ENCODE assay signal across 16 cellular contexts in the genomic region with DNA sequence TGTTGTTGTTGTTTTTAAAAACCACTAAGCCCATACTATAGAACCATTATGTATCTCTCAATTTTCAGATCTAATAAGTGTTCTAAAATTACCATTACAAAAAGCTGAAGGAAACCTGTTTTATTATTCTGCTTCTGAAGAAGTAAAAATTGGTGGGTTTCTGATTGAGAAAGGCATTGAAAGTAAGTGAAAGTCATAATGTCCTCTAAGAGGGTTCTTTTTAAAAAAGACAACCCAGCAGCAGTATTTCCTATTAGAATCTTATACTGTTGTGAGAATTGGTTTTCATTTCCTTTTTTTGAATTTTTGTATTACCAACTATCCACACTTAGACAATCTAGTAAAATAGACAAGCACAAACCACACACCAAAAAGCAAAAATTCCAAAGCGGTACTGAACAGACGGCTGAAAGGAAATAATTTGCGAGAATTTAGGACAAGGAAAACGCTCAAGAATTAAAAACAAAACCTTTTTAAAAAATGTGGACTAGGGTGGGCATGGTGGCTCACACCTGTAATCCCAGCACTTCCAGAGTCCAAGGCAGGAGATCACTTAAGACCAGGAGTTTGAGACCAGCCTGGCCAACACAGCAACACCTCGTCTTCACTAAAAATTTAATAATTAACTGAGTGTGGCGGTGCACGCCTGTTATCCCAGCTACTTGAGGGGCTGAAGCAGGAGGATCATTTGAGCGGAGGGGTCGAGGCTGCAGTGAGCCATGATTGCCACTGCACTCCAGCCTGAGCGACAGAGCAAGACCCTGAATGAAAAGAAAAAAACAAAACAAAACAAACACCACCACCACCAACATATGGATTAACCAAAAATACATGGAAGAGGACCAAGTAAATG.
DNase-seq lines count a peak whose midpoint lies in the region; ATAC-seq, FAIRE-seq and TF ChIP-seq lines count a peak whose summit lies in the region.
"Had no signal": no experiment of that assay in that cellular context is flagged by ENCODE, and none has a peak within 500 bp of the region (broad histone marks: within the 10 kb centered on the region; RNA-seq: fewer than 3 reads in every experiment).

No MANE protein-coding gene starts in this region.

- no peaks in the 10 kb centered on the region for H3K27me3 ChIP-seq in GM23338 (ENCODE audit: insufficient read depth)
- H3K27me3 ChIP-seq: BE2C, SJCRH30, upper lobe of left lung had no signal

- H3K4me3 Mint-ChIP-seq in nephron (no peak overlapping the region), GM23338 (no peak overlapping the region)
- H3K4me3 Mint-ChIP-seq: activated CD4-positive, alpha-beta memory T cell treated with anti-CD3 and anti-CD28 coated beads for 36 hours had no signal

- DNase-seq in GM18507 (ENCODE audit: extremely low spot score, insufficient read length, low read depth) (no peak), MV-4-11 (lab: John Stamatoyannopoulos, UW) (peak; percentile 37), amygdala (lab: John Stamatoyannopoulos, UW) (no peak), posterior cingulate gyrus (no peak), GM23338 (ENCODE audit: low spot score) (no peak)
- DNase-seq: activated CD4-positive, alpha-beta memory T cell treated with anti-CD3 and anti-CD28 coated beads for 36 hours; BE2C; GM23248; KG1; NCI-H146; SJCRH30; stimulated activated CD4-positive, alpha-beta T cell treated with anti-CD3 and anti-CD28 coated beads, Interleukin-4, amount 100 ng/mL, for 4 hours; upper lobe of left lung had no signal

- no peak overlapping the region for H2AFZ ChIP-seq in GM23338
- H2AFZ ChIP-seq: GM23248 had no signal

- peaks cover 78% of the 10 kb centered on the region for H3K79me2 ChIP-seq in GM23338 (replicated peaks; ENCODE audit: insufficient read depth)

- no peaks in the 10 kb centered on the region for H3K9me3 Mint-ChIP-seq in nephron
- H3K9me3 Mint-ChIP-seq in GM23338: no peaks in the 10 kb centered on the region

- peaks cover 4% of the 10 kb centered on the region; the same call in 1 of the 2 replicates for H3K36me3 ChIP-seq in GM23338 (ENCODE audit: insufficient read depth)

- intact Hi-C loops in posterior cingulate gyrus (cut with DNase I): no loop called here

- peaks cover 4% of the 10 kb centered on the region; the same call in 1 of the 2 replicates for H3K4me1 ChIP-seq in GM23338 (ENCODE audit: insufficient read depth)
- H3K4me1 ChIP-seq: BE2C, SJCRH30, upper lobe of left lung had no signal

- H3K27me3 Mint-ChIP-seq in nephron (ENCODE audit: low read depth) (no peaks in the 10 kb centered on the region), GM23338 (ENCODE audit: insufficient read depth, low read depth, poor library complexity) (peaks cover 1% of the 10 kb centered on the region)
- H3K27me3 Mint-ChIP-seq: activated CD4-positive, alpha-beta memory T cell treated with anti-CD3 and anti-CD28 coated beads for 36 hours had no signal

- no peaks in the 10 kb centered on the region for H3K9me2 ChIP-seq in GM23338 (ENCODE audit: insufficient read depth)

- H3K27ac Mint-ChIP-seq in nephron (peak overlapping the region in 2 of 3 experiments; percentile 20 to 38), GM23338 (no peak overlapping the region)
- H3K27ac Mint-ChIP-seq: activated CD4-positive, alpha-beta memory T cell treated with anti-CD3 and anti-CD28 coated beads for 36 hours had no signal

- H3K4me2 ChIP-seq in GM23338: no peak overlapping the region

- no peak for TF ChIP-seq CTCF in nephron (IDR thresholded peaks at IDR 0.05; ENCODE audit: unreplicated experiment in 3 of 3)
- TF ChIP-seq CTCF in GM23338 (conservative IDR thresholded peaks at IDR 0.05; ENCODE audit: low read depth in 2 of 2): no peak

- no peak overlapping the region for H3K4me3 ChIP-seq in GM23338
- H3K4me3 ChIP-seq: GM23248, SJCRH30, upper lobe of left lung had no signal

- peaks cover 28% of the 10 kb centered on the region for H3K36me3 Mint-ChIP-seq in nephron (ENCODE audit: low read depth)
- peaks cover 23% of the 10 kb centered on the region for H3K36me3 Mint-ChIP-seq in GM23338 (ENCODE audit: low read depth)

- no peak overlapping the region for H3K27ac ChIP-seq in GM23338 (ENCODE audit: low read depth)
- H3K27ac ChIP-seq: GM23248, SJCRH30, upper lobe of left lung had no signal

- peaks cover 6% of the 10 kb centered on the region for H3K4me1 Mint-ChIP-seq in nephron
- peaks cover 11% of the 10 kb centered on the region for H3K4me1 Mint-ChIP-seq in GM23338

- peak; percentile 73 for FAIRE-seq in GM18507 (lab: Jason Lieb, UNC)
- FAIRE-seq: colon had no signal

- H4K20me1 ChIP-seq in GM23338 (replicated peaks; ENCODE audit: insufficient read depth): peaks cover 28% of the 10 kb centered on the region

- no peaks in the 10 kb centered on the region for H3F3A ChIP-seq in GM23338 (replicated peaks; ENCODE audit: low read depth)

- ATAC-seq in GM21723 (IDR thresholded peaks at IDR 0.05; ENCODE audit: unreplicated experiment) (peak; percentile 58), GM23338 (no peak)

TF ChIP-seq in GM23338, 12 proteins besides CTCF, POLR2A, EP300 and RAD21 (continues in another document):
- TF ChIP-seq POLR2AphosphoS5 (IDR thresholded peaks at IDR 0.05; ENCODE audit: low read depth) (no peak), EZH2 (IDR thresholded peaks at IDR 0.05; ENCODE audit: low read depth, unreplicated experiment) (no peak), STAT1 (IDR thresholded peaks at IDR 0.05; ENCODE audit: unreplicated experiment) (no peak), ZNF114 (CRISPR knock-in tag; IDR thresholded peaks at IDR 0.05) (no peak), JUNB (IDR thresholded peaks at IDR 0.05; ENCODE audit: unreplicated experiment) (no peak), EZH2phosphoT487 (IDR thresholded peaks at IDR 0.05; ENCODE audit: unreplicated experiment) (no peak), CREB1 (CRISPR knock-in tag; IDR thresholded peaks at IDR 0.05; ENCODE audit: low read depth) (no peak), ZNF331 (CRISPR knock-in tag; IDR thresholded peaks at IDR 0.05; ENCODE audit: low read depth) (no peak)
- TF ChIP-seq, protein P1, sequence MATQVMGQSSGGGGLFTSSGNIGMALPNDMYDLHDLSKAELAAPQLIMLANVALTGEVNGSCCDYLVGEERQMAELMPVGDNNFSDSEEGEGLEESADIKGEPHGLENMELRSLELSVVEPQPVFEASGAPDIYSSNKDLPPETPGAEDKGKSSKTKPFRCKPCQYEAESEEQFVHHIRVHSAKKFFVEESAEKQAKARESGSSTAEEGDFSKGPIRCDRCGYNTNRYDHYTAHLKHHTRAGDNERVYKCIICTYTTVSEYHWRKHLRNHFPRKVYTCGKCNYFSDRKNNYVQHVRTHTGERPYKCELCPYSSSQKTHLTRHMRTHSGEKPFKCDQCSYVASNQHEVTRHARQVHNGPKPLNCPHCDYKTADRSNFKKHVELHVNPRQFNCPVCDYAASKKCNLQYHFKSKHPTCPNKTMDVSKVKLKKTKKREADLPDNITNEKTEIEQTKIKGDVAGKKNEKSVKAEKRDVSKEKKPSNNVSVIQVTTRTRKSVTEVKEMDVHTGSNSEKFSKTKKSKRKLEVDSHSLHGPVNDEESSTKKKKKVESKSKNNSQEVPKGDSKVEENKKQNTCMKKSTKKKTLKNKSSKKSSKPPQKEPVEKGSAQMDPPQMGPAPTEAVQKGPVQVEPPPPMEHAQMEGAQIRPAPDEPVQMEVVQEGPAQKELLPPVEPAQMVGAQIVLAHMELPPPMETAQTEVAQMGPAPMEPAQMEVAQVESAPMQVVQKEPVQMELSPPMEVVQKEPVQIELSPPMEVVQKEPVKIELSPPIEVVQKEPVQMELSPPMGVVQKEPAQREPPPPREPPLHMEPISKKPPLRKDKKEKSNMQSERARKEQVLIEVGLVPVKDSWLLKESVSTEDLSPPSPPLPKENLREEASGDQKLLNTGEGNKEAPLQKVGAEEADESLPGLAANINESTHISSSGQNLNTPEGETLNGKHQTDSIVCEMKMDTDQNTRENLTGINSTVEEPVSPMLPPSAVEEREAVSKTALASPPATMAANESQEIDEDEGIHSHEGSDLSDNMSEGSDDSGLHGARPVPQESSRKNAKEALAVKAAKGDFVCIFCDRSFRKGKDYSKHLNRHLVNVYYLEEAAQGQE (IDR thresholded peaks at IDR 0.05; ENCODE audit: unreplicated experiment): no peak
- TF ChIP-seq, protein P2, sequence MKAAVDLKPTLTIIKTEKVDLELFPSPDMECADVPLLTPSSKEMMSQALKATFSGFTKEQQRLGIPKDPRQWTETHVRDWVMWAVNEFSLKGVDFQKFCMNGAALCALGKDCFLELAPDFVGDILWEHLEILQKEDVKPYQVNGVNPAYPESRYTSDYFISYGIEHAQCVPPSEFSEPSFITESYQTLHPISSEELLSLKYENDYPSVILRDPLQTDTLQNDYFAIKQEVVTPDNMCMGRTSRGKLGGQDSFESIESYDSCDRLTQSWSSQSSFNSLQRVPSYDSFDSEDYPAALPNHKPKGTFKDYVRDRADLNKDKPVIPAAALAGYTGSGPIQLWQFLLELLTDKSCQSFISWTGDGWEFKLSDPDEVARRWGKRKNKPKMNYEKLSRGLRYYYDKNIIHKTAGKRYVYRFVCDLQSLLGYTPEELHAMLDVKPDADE (IDR thresholded peaks at IDR 0.05): no peak
